Comparison of ENCODE assay signal across 16 cellular contexts in genomic region chr18:7035807-7036206, GRCh38.
A peak's percentile ranks its signal among the peaks of the same experiment; 100 is the strongest.
DNase-seq lines count a peak whose midpoint lies in the region; ATAC-seq and TF ChIP-seq lines count a peak whose summit lies in the region.
"Had no signal": no experiment of that assay in that cellular context is flagged by ENCODE, and none has a peak within 500 bp of the region (broad histone marks: within the 10 kb centered on the region; RNA-seq: fewer than 3 reads in every experiment).

No MANE protein-coding gene starts in this region.

- H3K4me3 Mint-ChIP-seq in MCF 10A (ENCODE audit: unreplicated experiment) (no peak overlapping the region), osteocyte (ENCODE audit: unreplicated experiment) (no peak overlapping the region)
- H3K4me3 Mint-ChIP-seq: CD14-positive monocyte; CD4-positive, alpha-beta memory T cell; H9 had no signal

- no peak for ATAC-seq in esophagus mucosa
- no peak for ATAC-seq in upper lobe of left lung (ENCODE audit: low FRiP score in 2 of 2)
- ATAC-seq in GM18517 (IDR thresholded peaks at IDR 0.05; ENCODE audit: unreplicated experiment) = no peak

- H3K36me3 Mint-ChIP-seq in MCF 10A (ENCODE audit: insufficient read depth, unreplicated experiment) (peaks cover 8% of the 10 kb centered on the region), osteocyte (ENCODE audit: unreplicated experiment) (no peaks in the 10 kb centered on the region)
- H3K36me3 Mint-ChIP-seq: CD14-positive monocyte; CD4-positive, alpha-beta memory T cell had no signal

- dilution Hi-C loops in mammary epithelial cell (cut with HindIII; ENCODE audit: low sequenced_read_pairs) = no loop called here

- no peaks in the 10 kb centered on the region for H3K27me3 Mint-ChIP-seq in MCF 10A (ENCODE audit: insufficient read depth, unreplicated experiment)
- H3K27me3 Mint-ChIP-seq in osteocyte (ENCODE audit: unreplicated experiment) = no peaks in the 10 kb centered on the region

- peaks cover 25% of the 10 kb centered on the region for H3K4me1 ChIP-seq in mammary epithelial cell (ENCODE audit: insufficient read depth, low read length)
- peaks cover 0 to 5% (median 0%) of the 10 kb centered on the region in 4 donors for H3K4me1 ChIP-seq in upper lobe of left lung
- H3K4me1 ChIP-seq: BLaER1 had no signal

- intact Hi-C loops in mammary epithelial cell (cut with micrococcal nuclease) (no loop called here), MCF 10A (cut with micrococcal nuclease) (no loop called here)

- H3K27ac ChIP-seq in mammary epithelial cell (ENCODE audit: insufficient read depth, low read depth, low read length) (peak overlapping the region; percentile 23), upper lobe of left lung (no peak overlapping the region)
- H3K27ac ChIP-seq: 22Rv1, BLaER1 had no signal

- H3K27ac Mint-ChIP-seq in MCF 10A (ENCODE audit: low read depth, unreplicated experiment) (no peak overlapping the region), osteocyte (ENCODE audit: unreplicated experiment) (no peak overlapping the region)
- H3K27ac Mint-ChIP-seq: CD14-positive monocyte; CD4-positive, alpha-beta memory T cell had no signal

- H3K9me3 ChIP-seq in mammary epithelial cell (replicated peaks; ENCODE audit: insufficient read depth, low read length) = no peaks in the 10 kb centered on the region
- no peaks in the 10 kb centered on the region for H3K9me3 ChIP-seq in upper lobe of left lung
- H3K9me3 ChIP-seq: BLaER1 had no signal

- H3K36me3 ChIP-seq in mammary epithelial cell (ENCODE audit: insufficient read depth, low read length) (peaks cover 3% of the 10 kb centered on the region), upper lobe of left lung (no peaks in the 10 kb centered on the region)
- H3K36me3 ChIP-seq: BLaER1 had no signal

- H3K9ac ChIP-seq in mammary epithelial cell (ENCODE audit: insufficient read depth, low read length) = no peak overlapping the region
- H3K9ac ChIP-seq: BLaER1 had no signal

- H3K4me2 ChIP-seq in mammary epithelial cell (ENCODE audit: insufficient read depth, low read depth, low read length) = no peak overlapping the region
- H3K4me2 ChIP-seq: BLaER1 had no signal

- no peak overlapping the region for H2AFZ ChIP-seq in mammary epithelial cell (ENCODE audit: low read depth, low read length)

- TF ChIP-seq EP300 in upper lobe of left lung (IDR thresholded peaks at IDR 0.05) = no peak

- POLR2A ChIA-PET in MCF 10A (lab: Yijun Ruan, JAX) = no interaction called here

- no peak for TF ChIP-seq POLR2A in upper lobe of left lung (IDR thresholded peaks at IDR 0.05)

- H3K27me3 ChIP-seq in mammary epithelial cell (ENCODE audit: insufficient read depth, low read length) = no peaks in the 10 kb centered on the region
- H3K27me3 ChIP-seq in upper lobe of left lung = no peaks in the 10 kb centered on the region
- H3K27me3 ChIP-seq: BLaER1 had no signal

- H3K9me3 Mint-ChIP-seq in MCF 10A (ENCODE audit: unreplicated experiment) (no peaks in the 10 kb centered on the region), osteocyte (ENCODE audit: unreplicated experiment) (no peaks in the 10 kb centered on the region)
- H3K9me3 Mint-ChIP-seq: H9 had no signal

- H4K20me1 ChIP-seq in mammary epithelial cell (ENCODE audit: insufficient read depth, low read length) = no peaks in the 10 kb centered on the region
- H4K20me1 ChIP-seq: BLaER1 had no signal

- H3K4me1 Mint-ChIP-seq in MCF 10A (ENCODE audit: insufficient read depth, unreplicated experiment) = peaks cover 7% of the 10 kb centered on the region
- H3K4me1 Mint-ChIP-seq in osteocyte (ENCODE audit: unreplicated experiment) = peaks cover 5% of the 10 kb centered on the region
- H3K4me1 Mint-ChIP-seq: CD4-positive, alpha-beta memory T cell had no signal

- H3K79me2 ChIP-seq in mammary epithelial cell (ENCODE audit: insufficient read depth, low read length) = no peaks in the 10 kb centered on the region

- H3K4me3 ChIP-seq in mammary epithelial cell (replicated peaks in 1 of 3; ENCODE audit: insufficient read depth in 1 of 3, low read depth in 2 of 3, low read length in 3 of 3) (no peak overlapping the region), upper lobe of left lung (no peak overlapping the region)
- H3K4me3 ChIP-seq: BLaER1 had no signal

- CTCF ChIA-PET in mammary epithelial cell (lab: Charles Lee; ENCODE audit: low non-redundant PET) = no interaction called here
- CTCF ChIA-PET in MCF 10A (lab: Yijun Ruan, JAX) = interaction anchor here (0.7 to 3.9 kb wide), 6 partner anchors 11 to 142 kb away, joined by 3 to 29 read pairs (median 10); no protein-coding TSS in a partner anchor

- DNase-seq in mammary epithelial cell (no peak), MCF 10A (ENCODE audit: unreplicated experiment) (no peak), RKO (ENCODE audit: low spot score) (peak; percentile 38), osteocyte (ENCODE audit: extremely low spot score, unreplicated experiment) (peak; percentile 40), upper lobe of left lung (no peak)
- DNase-seq: Calu3; CD4-positive, alpha-beta memory T cell; DMS79 treated with DMSO at 0.1 percent for 48 hours; GF-D8; H9; KBM-7 had no signal

- in situ Hi-C loops in mammary epithelial cell (cut with MboI; ENCODE audit: low sequenced_read_pairs in 2 of 2) = loop anchor here (5.0 to 10.0 kb wide), 2 partner anchors 139 to 141 kb away; no protein-coding TSS in a partner anchor

- BruUV-seq in mammary epithelial cell (replicated peaks; lab: Mats Ljungman, UMichigan) (no TSS peak), MCF 10A (replicated peaks; lab: Mats Ljungman, UMichigan) (no TSS peak)

- TF ChIP-seq CTCF in mammary epithelial cell (conservative IDR thresholded peaks at IDR 0.05 in 1 of 2, IDR thresholded peaks at IDR 0.05 in 1 of 2; ENCODE audit: extremely low read depth in 1 of 2, insufficient read depth in 1 of 2, low read depth in 1 of 2, low read length in 2 of 2) (no peak), MCF 10A (IDR thresholded peaks at IDR 0.05; ENCODE audit: unreplicated experiment) (no peak), osteocyte (IDR thresholded peaks at IDR 0.05) (no peak), upper lobe of left lung (IDR thresholded peaks at IDR 0.05) (no peak)

- 98% methylated on average over 11 of the region's 11 CpGs for WGBS in mammary epithelial cell (ENCODE audit: low coverage, missing lambda C conversion rate)
- whole genome bisulfite sequencing in upper lobe of left lung, 2 donors = 88 to 90% methylated on average over 11 of the region's 11 CpGs

Comparison
In these comparisons a context has a peak if more than half of its experiments do, and no peak if none do; other contexts are left out.
1. DNase-seq: peak in RKO (single experiment) and osteocyte (single experiment); none in mammary epithelial cell (single experiment), MCF 10A (single experiment) and upper lobe of left lung (0 of 2).